In the genomic region with DNA sequence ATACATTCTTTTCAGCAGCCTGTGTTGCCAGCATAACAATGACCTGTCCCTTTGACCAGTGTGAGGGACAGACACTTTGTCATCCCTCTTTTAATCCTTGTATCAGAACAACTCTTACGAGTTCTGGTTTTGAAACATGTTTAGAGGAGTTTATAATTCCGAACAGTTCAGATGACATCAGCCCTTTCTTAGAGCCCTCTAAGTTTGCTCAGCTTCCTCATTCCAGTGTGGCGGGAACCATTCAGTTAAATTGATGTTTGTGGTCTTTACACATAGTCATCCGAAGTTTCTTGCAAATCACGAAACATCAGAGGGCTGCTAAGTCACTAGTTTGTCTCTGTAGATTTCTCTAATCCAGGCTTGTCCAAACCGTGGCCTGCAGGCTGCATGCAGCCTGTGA, we compare ENCODE assay signal across 9 cellular contexts.
DNase-seq lines count a peak whose midpoint lies in the region; ATAC-seq and TF ChIP-seq lines count a peak whose summit lies in the region.
"Had no signal": no experiment of that assay in that cellular context is flagged by ENCODE, and none has a peak within 500 bp of the region (broad histone marks: within the 10 kb centered on the region; RNA-seq: fewer than 3 reads in every experiment).

No MANE protein-coding gene starts in this region.

- no peaks in the 10 kb centered on the region for H3K27me3 Mint-ChIP-seq in stimulated activated naive B cell treated with anti-CD40 and anti-IgM and Interleukin-4, amounts not matched to agents 10 μg/mL and 1 μg/mL and 100 μg/mL, for 72 hours

- peak overlapping the region; percentile 14 to 48 for H3K4me3 Mint-ChIP-seq in stimulated activated naive B cell treated with anti-CD40 and anti-IgM and Interleukin-4, amounts not matched to agents 10 μg/mL and 1 μg/mL and 100 μg/mL, for 72 hours

- H3K4me3 ChIP-seq in GM23248, result peak overlapping the region; percentile 30; the same call in 1 of the 2 replicates
- no peak overlapping the region for H3K4me3 ChIP-seq in cardiac muscle cell
- no peak overlapping the region for H3K4me3 ChIP-seq in ovary
- H3K4me3 ChIP-seq in SJCRH30, result no peak overlapping the region

- no peaks in the 10 kb centered on the region for H4K20me1 ChIP-seq in GM23248 (ENCODE audit: insufficient read depth)

- H2AFZ ChIP-seq in GM23248, result peak overlapping the region; percentile 40; the same call in 1 of the 2 replicates

- in situ Hi-C loops in GM23248 (cut with MboI) (no loop called here), GM13976 (cut with MboI; ENCODE audit: low sequenced_read_pairs, unreplicated experiment) (loop anchor here (10.0 to 25.0 kb wide), 2 partner anchors 171 to 202 kb away; no protein-coding TSS in a partner anchor)

- no peak for TF ChIP-seq EP300 in ovary (IDR thresholded peaks at IDR 0.05)

- peaks cover 24% of the 10 kb centered on the region for H3F3A ChIP-seq in GM23248 (ENCODE audit: insufficient read depth)

- H3K27me3 ChIP-seq in GM23248 (replicated peaks; ENCODE audit: insufficient read depth), result no peaks in the 10 kb centered on the region
- no peaks in the 10 kb centered on the region for H3K27me3 ChIP-seq in cardiac muscle cell
- H3K27me3 ChIP-seq in ovary, result no peaks in the 10 kb centered on the region
- no peaks in the 10 kb centered on the region for H3K27me3 ChIP-seq in SJCRH30

- WGBS in GM23248 (ENCODE audit: low coverage in 1 of 2, low lambda C conversion rate in 2 of 2, missing lambda C conversion rate in 2 of 2), 2 experiments, result 2 to 6% methylated on average over 6 of the region's 6 CpGs
- WGBS in ovary, 3 donors, result 69 to 74% (median 70%) methylated on average over 6 of the region's 6 CpGs

- H3K27ac ChIP-seq in GM23248, result peak overlapping the region; percentile 83
- peak overlapping the region; percentile 67 for H3K27ac ChIP-seq in cardiac muscle cell
- no peak overlapping the region for H3K27ac ChIP-seq in ovary
- no peak overlapping the region for H3K27ac ChIP-seq in SJCRH30

- H3K4me1 ChIP-seq in GM23248 (ENCODE audit: insufficient read depth) (peaks cover 42% of the 10 kb centered on the region), cardiac muscle cell (ENCODE audit: low read depth) (peaks cover 19% of the 10 kb centered on the region), ovary (ENCODE audit: insufficient read depth) (peaks cover 7% of the 10 kb centered on the region), SJCRH30 (peaks cover 47% of the 10 kb centered on the region)

- H3K36me3 ChIP-seq in GM23248 (ENCODE audit: low read depth) (peaks cover under 1% of the 10 kb centered on the region; the same call in 1 of the 2 replicates), cardiac muscle cell (peaks cover 3% of the 10 kb centered on the region), ovary (no peaks in the 10 kb centered on the region), SJCRH30 (no peaks in the 10 kb centered on the region)

- TF ChIP-seq POLR2A in ovary (IDR thresholded peaks at IDR 0.05), result no peak

- H3K79me2 ChIP-seq in GM23248 (ENCODE audit: insufficient read depth), result peaks cover 88% of the 10 kb centered on the region

- peak overlapping the region; percentile 70 for H3K4me2 ChIP-seq in GM23248 (ENCODE audit: unreplicated experiment)

- peak; percentile 88 for ATAC-seq in SK-N-SH treated with all-trans-retinoic acid at 6 μM for 48 hours
- ATAC-seq in stimulated activated naive B cell treated with anti-CD40 and anti-IgM and Interleukin-4, amounts not matched to agents 10 μg/mL and 1 μg/mL and 100 μg/mL, for 72 hours (replicated peaks), result peak; percentile 84 to 86

- DNase-seq in GM23248, result peak; percentile 91
- DNase-seq in cardiac muscle cell (ENCODE audit: low read depth in 1 of 2, low spot score in 1 of 2), result peak in 1 of 2 donors; percentile 56
- DNase-seq in stimulated activated naive B cell treated with anti-CD40 and anti-IgM and Interleukin-4, amounts not matched to agents 10 μg/mL and 1 μg/mL and 100 μg/mL, for 72 hours, result no peak
- DNase-seq in GM13976 (ENCODE audit: low spot score), result no peak
- DNase-seq in ovary, result no peak
- DNase-seq in SW480 (ENCODE audit: low spot score), result no peak
- no peak for DNase-seq in SJCRH30
- DNase-seq: stimulated activated naive CD4-positive, alpha-beta T cell had no signal

- no peaks in the 10 kb centered on the region for H3K9me2 ChIP-seq in GM23248 (ENCODE audit: insufficient read depth)

- peaks cover 3 to 7% of the 10 kb centered on the region in 2 donors for H3K36me3 Mint-ChIP-seq in stimulated activated naive B cell treated with anti-CD40 and anti-IgM and Interleukin-4, amounts not matched to agents 10 μg/mL and 1 μg/mL and 100 μg/mL, for 72 hours

- H3K4me1 Mint-ChIP-seq in stimulated activated naive B cell treated with anti-CD40 and anti-IgM and Interleukin-4, amounts not matched to agents 10 μg/mL and 1 μg/mL and 100 μg/mL, for 72 hours, result peaks cover 36 to 80% of the 10 kb centered on the region in 2 donors

- intact Hi-C loops in ovary (cut with DNase I), result loop anchor here in 2 of 4 donors (10.0 kb wide), 3 partner anchors 132 to 352 kb away; no protein-coding TSS in a partner anchor

- H3K9me3 Mint-ChIP-seq in stimulated activated naive B cell treated with anti-CD40 and anti-IgM and Interleukin-4, amounts not matched to agents 10 μg/mL and 1 μg/mL and 100 μg/mL, for 72 hours, result no peaks in the 10 kb centered on the region

- peak overlapping the region; percentile 68 for H3K9ac ChIP-seq in GM23248

- H3K27ac Mint-ChIP-seq in stimulated activated naive B cell treated with anti-CD40 and anti-IgM and Interleukin-4, amounts not matched to agents 10 μg/mL and 1 μg/mL and 100 μg/mL, for 72 hours, result peak overlapping the region; percentile 84

- H3K9me3 ChIP-seq in GM23248 (ENCODE audit: low read depth), result no peaks in the 10 kb centered on the region
- H3K9me3 ChIP-seq in cardiac muscle cell (ENCODE audit: low read depth), result no peaks in the 10 kb centered on the region
- no peaks in the 10 kb centered on the region for H3K9me3 ChIP-seq in ovary
- no peaks in the 10 kb centered on the region for H3K9me3 ChIP-seq in SJCRH30 (replicated peaks)

- TF ChIP-seq CTCF in cardiac muscle cell (IDR thresholded peaks at IDR 0.05; ENCODE audit: low read depth, low read length), result no peak
- no peak for TF ChIP-seq CTCF in GM13976 (IDR thresholded peaks at IDR 0.05; ENCODE audit: borderline replicate concordance, control extremely low read depth, extremely low read depth, insufficient read depth, missing control alignments)
- TF ChIP-seq CTCF in ovary (IDR thresholded peaks at IDR 0.05), result no peak

TF ChIP-seq in SK-N-SH treated with all-trans-retinoic acid at 6 μM for 48 hours, 23 proteins besides CTCF, POLR2A, EP300 and RAD21:
- TF ChIP-seq ZNF70 (CRISPR knock-in tag; IDR thresholded peaks at IDR 0.05), result no peak
- TF ChIP-seq ZNF565 (CRISPR knock-in tag; conservative IDR thresholded peaks at IDR 0.05; ENCODE audit: low read depth), result no peak
- TF ChIP-seq ARNTL (CRISPR knock-in tag; IDR thresholded peaks at IDR 0.05; ENCODE audit: borderline replicate concordance, low read depth), result no peak
- no peak for TF ChIP-seq SNAI2 (CRISPR knock-in tag; IDR thresholded peaks at IDR 0.05)
- TF ChIP-seq, protein P1, sequence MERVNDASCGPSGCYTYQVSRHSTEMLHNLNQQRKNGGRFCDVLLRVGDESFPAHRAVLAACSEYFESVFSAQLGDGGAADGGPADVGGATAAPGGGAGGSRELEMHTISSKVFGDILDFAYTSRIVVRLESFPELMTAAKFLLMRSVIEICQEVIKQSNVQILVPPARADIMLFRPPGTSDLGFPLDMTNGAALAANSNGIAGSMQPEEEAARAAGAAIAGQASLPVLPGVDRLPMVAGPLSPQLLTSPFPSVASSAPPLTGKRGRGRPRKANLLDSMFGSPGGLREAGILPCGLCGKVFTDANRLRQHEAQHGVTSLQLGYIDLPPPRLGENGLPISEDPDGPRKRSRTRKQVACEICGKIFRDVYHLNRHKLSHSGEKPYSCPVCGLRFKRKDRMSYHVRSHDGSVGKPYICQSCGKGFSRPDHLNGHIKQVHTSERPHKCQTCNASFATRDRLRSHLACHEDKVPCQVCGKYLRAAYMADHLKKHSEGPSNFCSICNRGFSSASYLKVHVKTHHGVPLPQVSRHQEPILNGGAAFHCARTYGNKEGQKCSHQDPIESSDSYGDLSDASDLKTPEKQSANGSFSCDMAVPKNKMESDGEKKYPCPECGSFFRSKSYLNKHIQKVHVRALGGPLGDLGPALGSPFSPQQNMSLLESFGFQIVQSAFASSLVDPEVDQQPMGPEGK (CRISPR knock-in tag; IDR thresholded peaks at IDR 0.05; ENCODE audit: borderline replicate concordance), result no peak
- no peak for TF ChIP-seq TOX (CRISPR knock-in tag; IDR thresholded peaks at IDR 0.05; ENCODE audit: borderline replicate concordance)
- no peak for TF ChIP-seq CSDC2 (CRISPR knock-in tag; IDR thresholded peaks at IDR 0.05)
- TF ChIP-seq OSR1 (CRISPR knock-in tag; IDR thresholded peaks at IDR 0.05), result no peak
- no peak for TF ChIP-seq ZFP3 (CRISPR knock-in tag; IDR thresholded peaks at IDR 0.05)
- no peak for TF ChIP-seq ZC3H10 (CRISPR knock-in tag; IDR thresholded peaks at IDR 0.05)
- no peak for TF ChIP-seq PPARA (CRISPR knock-in tag; IDR thresholded peaks at IDR 0.05; ENCODE audit: borderline replicate concordance)
- TF ChIP-seq BACH2 (CRISPR knock-in tag; IDR thresholded peaks at IDR 0.05; ENCODE audit: borderline replicate concordance), result no peak
- no peak for TF ChIP-seq ZNF8 (CRISPR knock-in tag; IDR thresholded peaks at IDR 0.05)
- no peak for TF ChIP-seq ISL1 (CRISPR knock-in tag; IDR thresholded peaks at IDR 0.05)
- TF ChIP-seq RARB (CRISPR knock-in tag; IDR thresholded peaks at IDR 0.05), result no peak
- no peak for TF ChIP-seq ZFP30 (CRISPR knock-in tag; IDR thresholded peaks at IDR 0.05)

Comparison
In these comparisons a context has a peak if more than half of its experiments do, and no peak if none do; other contexts are left out.
1. H3K27ac ChIP-seq: peak in GM23248 (single experiment) and cardiac muscle cell (single experiment); none in ovary (0 of 2) and SJCRH30 (single experiment).